17 cellular contexts compared by ENCODE assay signal in genomic region chr6:39128106-39128505, GRCh38. TPM values are rescaled to one million over a fixed set of nuclear protein-coding genes. Genes with fewer than 3 reads are reported as not detected.
DNase-seq lines count a peak whose midpoint lies in the region; ATAC-seq lines count a peak whose summit lies in the region.
"Had no signal": no experiment of that assay in that cellular context is flagged by ENCODE, and none has a peak within 500 bp of the region (broad histone marks: within the 10 kb centered on the region; RNA-seq: fewer than 3 reads in every experiment).

No MANE protein-coding gene starts in this region.

- intact Hi-C loops in sciatic nerve (cut with DNase I): no loop called here

- DNase-seq in Daoy (ENCODE audit: low read depth): peak; percentile 31
- peak; percentile 86 for DNase-seq in NCI-H146 (lab: John Stamatoyannopoulos, UW)
- DNase-seq in fibroblast of gingiva (ENCODE audit: low read depth): peak; percentile 3
- no peak for DNase-seq in sciatic nerve (ENCODE audit: low spot score)
- DNase-seq in NCI-H2081 treated with DMSO at 0.1 percent for 48 hours (lab: John Stamatoyannopoulos, UW): no peak
- no peak for DNase-seq in GF-D8 (lab: John Stamatoyannopoulos, UW)
- no peak for DNase-seq in stimulated activated CD8-positive, alpha-beta memory T cell treated with anti-CD3 and anti-CD28 coated beads, Interleukin-4, amount 100 ng/mL, for 48 hours
- no peak for DNase-seq in OCI-M2 (lab: John Stamatoyannopoulos, UW; ENCODE audit: unreplicated experiment)
- DNase-seq: ACHN; Calu3; DMS53; MV-4-11; NCI-H1436; NCI-H2081; NCI-H446; NK-92 treated with Interleukin-12 subunit alpha and Interleukin-12 subunit beta, amount 100 ng/mL, for 24 hours; SHP77 treated with DMSO at 0.1 percent for 48 hours had no signal

- peak; percentile 80 for ATAC-seq in sciatic nerve

RNA-seq across cellular contexts. Expression of gene SAYSD1, which starts 13.1 kb away (rescaled TPM):
- 18.4 and 22.4 TPM in 2 replicates for total RNA-seq in Daoy (2014; rRNA removed; shearing (Covaris generic))
- 15.3 TPM for total RNA-seq in sciatic nerve

Comparison
In these comparisons a context has a peak if more than half of its experiments do, and no peak if none do; other contexts are left out.
1. DNase-seq: peak in Daoy (single experiment), NCI-H146 (single experiment) and fibroblast of gingiva (single experiment); none in sciatic nerve (single experiment), NCI-H2081 treated with DMSO at 0.1 percent for 48 hours (single experiment), GF-D8 (single experiment), stimulated activated CD8-positive, alpha-beta memory T cell treated with anti-CD3 and anti-CD28 coated beads, Interleukin-4, amount 100 ng/mL, for 48 hours (single experiment) and OCI-M2 (single experiment).